Comparison of ENCODE assay signal across 8 cellular contexts in the genomic region with DNA sequence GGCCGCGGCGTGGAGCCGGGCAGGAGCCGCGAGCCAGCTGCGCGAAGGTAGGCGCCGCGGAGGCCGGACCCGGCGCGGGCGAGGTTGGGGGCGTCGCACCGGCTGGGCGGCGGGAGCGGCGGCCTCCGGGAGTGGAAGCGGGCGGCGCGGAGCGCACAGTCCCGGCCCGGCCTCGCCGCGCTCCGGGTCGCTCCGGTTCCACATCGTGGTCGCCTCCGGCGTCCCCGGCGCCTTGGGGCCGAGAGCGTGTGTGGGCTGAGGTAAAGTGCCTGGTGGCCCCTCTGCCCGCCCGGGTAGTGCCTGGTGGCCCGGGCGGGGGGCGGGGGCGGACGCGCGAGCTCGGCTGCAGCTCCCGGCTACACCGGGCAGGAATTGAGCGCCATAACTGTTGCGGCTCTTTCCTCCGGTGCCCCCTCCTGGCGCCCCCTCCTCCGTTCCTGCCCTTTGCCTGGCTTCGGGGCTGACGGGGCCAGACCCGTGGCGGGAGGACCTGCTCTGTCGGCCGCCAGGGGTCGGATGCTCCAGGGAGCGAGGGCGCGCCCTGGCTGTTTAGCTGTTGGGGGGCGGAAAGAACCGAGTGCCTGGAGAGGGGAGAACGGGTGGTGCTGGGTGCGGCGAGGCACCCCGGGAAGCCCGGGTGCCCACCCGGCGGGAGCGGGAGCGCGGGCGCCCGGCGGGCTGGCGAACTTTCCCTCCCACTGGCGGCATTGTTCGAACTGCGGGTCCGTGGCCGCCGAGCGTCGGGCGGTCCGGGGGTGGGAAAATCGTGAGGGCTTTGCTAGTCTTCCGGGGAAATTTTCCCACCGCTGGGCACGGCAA. TPM values are rescaled to one million over a fixed set of nuclear protein-coding genes. Genes with fewer than 3 reads are reported as not detected.
A peak's percentile ranks its signal among the peaks of the same experiment; 100 is the strongest.
DNase-seq lines count a peak whose midpoint lies in the region; ATAC-seq and TF ChIP-seq lines count a peak whose summit lies in the region.

No MANE protein-coding gene starts in this region.

- H3K23ac ChIP-seq in mesenchymal stem cell (ENCODE audit: low read length in 2 of 2): peak overlapping the region in 1 of 2 experiments; percentile 80

- H3K4me1 Mint-ChIP-seq in effector memory CD8-positive, alpha-beta T cell (ENCODE audit: low read depth in 2 of 2): peaks cover 5 to 6% of the 10 kb centered on the region in 2 donors

- H2BK12ac ChIP-seq in mesenchymal stem cell (ENCODE audit: low read length in 2 of 2): peak overlapping the region in 1 of 2 experiments; percentile 54

- no peak overlapping the region for H2AFZ ChIP-seq in mesenchymal stem cell (ENCODE audit: low read depth, low read length)

- ATAC-seq in GM18502 (IDR thresholded peaks at IDR 0.05; ENCODE audit: poor library complexity, unreplicated experiment) (peak; percentile 59), thoracic aorta (ENCODE audit: insufficient number of reproducible peaks, low FRiP score, low read depth) (no peak)
- ATAC-seq in effector memory CD8-positive, alpha-beta T cell (replicated peaks): peak; percentile 61

- no peaks in the 10 kb centered on the region for H3K9me3 Mint-ChIP-seq in effector memory CD8-positive, alpha-beta T cell

- peak overlapping the region; percentile 14 to 40 for H3K18ac ChIP-seq in mesenchymal stem cell (ENCODE audit: low read depth in 1 of 2, low read length in 2 of 2)

- peaks cover 30 to 31% of the 10 kb centered on the region in 2 donors for H3K27me3 Mint-ChIP-seq in effector memory CD8-positive, alpha-beta T cell

- H3K4me1 ChIP-seq in mesenchymal stem cell (ENCODE audit: control insufficient read depth, insufficient read depth, low read depth, low read length): no peaks in the 10 kb centered on the region
- no peaks in the 10 kb centered on the region for H3K4me1 ChIP-seq in thoracic aorta (ENCODE audit: control insufficient read depth in 1 of 2, low read depth in 2 of 2)

- H3K36me3 Mint-ChIP-seq in effector memory CD8-positive, alpha-beta T cell (ENCODE audit: insufficient read depth): peaks cover 3% of the 10 kb centered on the region

- WGBS in mesenchymal stem cell: 2% methylated on average over 11 of the region's 102 CpGs

- H3K79me1 ChIP-seq in mesenchymal stem cell (replicated peaks; ENCODE audit: low read length, poor library complexity, severe bottlenecking): peaks cover 8% of the 10 kb centered on the region

- peak overlapping the region; percentile 70 to 75 for H3K4me3 Mint-ChIP-seq in effector memory CD8-positive, alpha-beta T cell

- H3K4me3 ChIP-seq in AG09309 (ENCODE audit: control insufficient read depth, low read depth, low read length): peak overlapping the region; percentile 70
- H3K4me3 ChIP-seq in WERI-Rb-1 (ENCODE audit: low read depth, low read length): peak overlapping the region; percentile 40
- H3K4me3 ChIP-seq in mesenchymal stem cell (ENCODE audit: insufficient read depth in 1 of 2, low read depth in 1 of 2, low read length in 2 of 2): peak overlapping the region; percentile 78 to 84
- peak overlapping the region; percentile 79 for H3K4me3 ChIP-seq in thoracic aorta

- no peak for DNase-seq in AG09309 (ENCODE audit: low read depth)
- peak; percentile 25 for DNase-seq in LHCN-M2 (ENCODE audit: low read depth)
- DNase-seq in WERI-Rb-1: peak; percentile 45
- peak in 2 of 3 experiments; percentile 12 to 14 for DNase-seq in effector memory CD8-positive, alpha-beta T cell
- DNase-seq in mesenchymal stem cell: peak; percentile 59
- DNase-seq in thoracic aorta (ENCODE audit: low spot score): no peak
- no peak for DNase-seq in NCI-H2029 treated with DMSO at 0.1 percent for 48 hours (lab: John Stamatoyannopoulos, UW)

- H3K4me2 ChIP-seq in mesenchymal stem cell (ENCODE audit: low read length, poor library complexity, severe bottlenecking): peak overlapping the region; percentile 78

- H3K9me3 ChIP-seq in WERI-Rb-1 (ENCODE audit: severe bottlenecking) (no peaks in the 10 kb centered on the region), mesenchymal stem cell (ENCODE audit: control insufficient read depth, low read length) (no peaks in the 10 kb centered on the region), thoracic aorta (no peaks in the 10 kb centered on the region)

- peak; percentile 61 for TF ChIP-seq CTCF in AG09309 (IDR thresholded peaks at IDR 0.05; ENCODE audit: control insufficient read depth, insufficient read depth, low read depth, low read length, missing control alignments)
- TF ChIP-seq CTCF in WERI-Rb-1 (IDR thresholded peaks at IDR 0.05; ENCODE audit: low read depth, low read length): peak; percentile 48
- peak; percentile 53 for TF ChIP-seq CTCF in thoracic aorta (IDR thresholded peaks at IDR 0.05)

- H3K27ac ChIP-seq in WERI-Rb-1 (peak overlapping the region; percentile 56; the same call in 1 of the 2 replicates), mesenchymal stem cell (ENCODE audit: low read length, poor library complexity, severe bottlenecking) (no peak overlapping the region), thoracic aorta (peak overlapping the region in 1 of 2 donors; percentile 37)

- no peak overlapping the region for H2AK5ac ChIP-seq in mesenchymal stem cell (ENCODE audit: low read length, severe bottlenecking)

- peak overlapping the region in 1 of 2 experiments; percentile 13 for H3K4ac ChIP-seq in mesenchymal stem cell (ENCODE audit: low read depth in 1 of 2, low read length in 2 of 2)

- H3K27ac Mint-ChIP-seq in effector memory CD8-positive, alpha-beta T cell: no peak overlapping the region

- H2BK5ac ChIP-seq in mesenchymal stem cell (ENCODE audit: low read depth, low read length, poor library complexity, severe bottlenecking): no peak overlapping the region

- peak overlapping the region in 1 of 2 experiments; percentile 55 for H3K14ac ChIP-seq in mesenchymal stem cell (ENCODE audit: low read length in 2 of 2)

- no peak overlapping the region for H4K91ac ChIP-seq in mesenchymal stem cell (ENCODE audit: low read length)

- no peaks in the 10 kb centered on the region for H3K36me3 ChIP-seq in WERI-Rb-1
- no peaks in the 10 kb centered on the region for H3K36me3 ChIP-seq in mesenchymal stem cell (ENCODE audit: control insufficient read depth in 1 of 2, insufficient read depth in 2 of 2, low read depth in 1 of 2, low read length in 2 of 2)
- H3K36me3 ChIP-seq in thoracic aorta: no peaks in the 10 kb centered on the region

- peaks cover 14% of the 10 kb centered on the region for H3K27me3 ChIP-seq in WERI-Rb-1 (ENCODE audit: insufficient read depth, low read depth, severe bottlenecking)
- peaks cover 0 to 43% of the 10 kb centered on the region in 2 experiments for H3K27me3 ChIP-seq in mesenchymal stem cell (ENCODE audit: control insufficient read depth in 1 of 2, insufficient read depth in 1 of 2, low read length in 2 of 2)
- H3K27me3 ChIP-seq in thoracic aorta (replicated peaks; ENCODE audit: insufficient read depth): no peaks in the 10 kb centered on the region

- no peak overlapping the region for H4K8ac ChIP-seq in mesenchymal stem cell (ENCODE audit: low read length)

- H2BK120ac ChIP-seq in mesenchymal stem cell (ENCODE audit: low read depth, low read length): no peak overlapping the region

- peak overlapping the region; percentile 81 for H3K9ac ChIP-seq in mesenchymal stem cell (ENCODE audit: low read length)

- no peak overlapping the region for H2BK15ac ChIP-seq in mesenchymal stem cell (ENCODE audit: low read depth, poor library complexity, severe bottlenecking)

RNA-seq across cellular contexts. Expression of a gene that starts 0.7 kb away (rescaled TPM):
- total RNA-seq in LHCN-M2 (2014; rRNA removed) (1.8 and 2.5 TPM in 2 replicates), thoracic aorta (1 to 10 TPM; 3.7 to 5.2 TPM)
- polyA plus RNA-seq in LHCN-M2 (2012): 2.3 TPM
- 4.1 TPM for polyA plus RNA-seq in mesenchymal stem cell (2013, experiment 1 of 2)
- 4.2 TPM for polyA plus RNA-seq in mesenchymal stem cell (2013, experiment 2 of 2)

Comparison
In these comparisons a context has a peak if more than half of its experiments do, and no peak if none do; other contexts are left out.
1. DNase-seq: peak in LHCN-M2 (single experiment), WERI-Rb-1 (single experiment), effector memory CD8-positive, alpha-beta T cell (2 of 3) and mesenchymal stem cell (single experiment); none in AG09309 (single experiment), thoracic aorta (single experiment) and NCI-H2029 treated with DMSO at 0.1 percent for 48 hours (single experiment).
2. Peak in every context shown above with its lines, with median percentiles within 50 percentile points of each other: H3K4me3 ChIP-seq and CTCF ChIP-seq.